Comparison of ENCODE assay signal across 19 cellular contexts in genomic region chr4:181566490-181566889, GRCh38.
DNase-seq lines count a peak whose midpoint lies in the region; ATAC-seq and TF ChIP-seq lines count a peak whose summit lies in the region.
"Had no signal": no experiment of that assay in that cellular context is flagged by ENCODE, and none has a peak within 500 bp of the region (broad histone marks: within the 10 kb centered on the region; RNA-seq: fewer than 3 reads in every experiment).

No MANE protein-coding gene starts in this region.

- H3K36me3 ChIP-seq in heart right ventricle: no peaks in the 10 kb centered on the region
- no peaks in the 10 kb centered on the region for H3K36me3 ChIP-seq in left lung
- H3K36me3 ChIP-seq in mammary epithelial cell (ENCODE audit: insufficient read depth, low read length): no peaks in the 10 kb centered on the region
- H3K36me3 ChIP-seq: Peyer's patch had no signal

- no TSS peak for BruUV-seq in mammary epithelial cell (replicated peaks; lab: Mats Ljungman, UMichigan)

- H3K9me3 ChIP-seq in heart right ventricle (no peaks in the 10 kb centered on the region), left lung (no peaks in the 10 kb centered on the region), mammary epithelial cell (replicated peaks; ENCODE audit: insufficient read depth, low read length) (no peaks in the 10 kb centered on the region)
- H3K9me3 ChIP-seq: Peyer's patch had no signal

- H2AFZ ChIP-seq in mammary epithelial cell (ENCODE audit: low read depth, low read length): no peak overlapping the region

- no peak for TF ChIP-seq CTCF in heart right ventricle (IDR thresholded peaks at IDR 0.05)
- no peak for TF ChIP-seq CTCF in cardiac fibroblast (IDR thresholded peaks at IDR 0.05; ENCODE audit: low read depth, low read length)
- no peak for TF ChIP-seq CTCF in left lung (IDR thresholded peaks at IDR 0.05)
- no peak for TF ChIP-seq CTCF in mammary epithelial cell (conservative IDR thresholded peaks at IDR 0.05 in 1 of 2, IDR thresholded peaks at IDR 0.05 in 1 of 2; ENCODE audit: extremely low read depth in 1 of 2, insufficient read depth in 1 of 2, low read depth in 1 of 2, low read length in 2 of 2)

- DNase-seq in heart right ventricle: peak in 1 of 2 donors; percentile 11
- DNase-seq in cardiac septum (ENCODE audit: low spot score): no peak
- DNase-seq in cardiac fibroblast (ENCODE audit: low read depth in 2 of 2): peak; percentile 10 to 22
- DNase-seq in left lung: no peak
- DNase-seq in occipital lobe (lab: John Stamatoyannopoulos, UW): no peak
- DNase-seq in mammary epithelial cell: no peak
- DNase-seq: activated CD4-positive, alpha-beta T cell treated with anti-CD3 and anti-CD28 coated beads, Interleukin-2, amount 50 U/mL, for 48 hours; activated T-cell treated with anti-CD3 and anti-CD28 coated beads, Interleukin-2, amount 50 U/mL, for 4 hours; CD4-positive, alpha-beta memory T cell; left cardiac atrium; NCI-H1092 treated with DMSO at 0.1 percent for 48 hours; NCI-H2171 treated with DMSO at 0.1 percent for 48 hours; Peyer's patch; stimulated activated CD4-positive, alpha-beta T cell treated with anti-CD3 and anti-CD28 coated beads, Interleukin-12 subunit alpha, Interleukin-12 subunit beta, amount 100 ng/mL, for 4 hours; stimulated activated naive CD4-positive, alpha-beta T cell had no signal

- 57 to 60% methylated on average over 7 of the region's 7 CpGs for WGBS in heart right ventricle, 2 donors
- 75% methylated on average over 7 of the region's 7 CpGs for WGBS in mammary epithelial cell (ENCODE audit: low coverage, missing lambda C conversion rate)

- no peak overlapping the region for H3K4me3 ChIP-seq in heart right ventricle
- H3K4me3 ChIP-seq in cardiac fibroblast (replicated peaks in 1 of 2; ENCODE audit: low read depth in 2 of 2, low read length in 2 of 2): no peak overlapping the region
- H3K4me3 ChIP-seq in left lung: no peak overlapping the region
- H3K4me3 ChIP-seq in mammary epithelial cell (replicated peaks in 1 of 3; ENCODE audit: insufficient read depth in 1 of 3, low read depth in 2 of 3, low read length in 3 of 3): no peak overlapping the region
- H3K4me3 ChIP-seq: Peyer's patch had no signal

- H3K9ac ChIP-seq in mammary epithelial cell (ENCODE audit: insufficient read depth, low read length): no peak overlapping the region
- H3K9ac ChIP-seq: KMS-11 had no signal

- intact Hi-C loops in heart right ventricle (cut with DNase I): loop anchor here in 1 of 10 donors (10.0 kb wide), 1 partner anchor 1238 kb away; no protein-coding TSS in a partner anchor
- intact Hi-C loops in cardiac septum (cut with DNase I): no loop called here
- intact Hi-C loops in left lung (cut with DNase I): no loop called here
- intact Hi-C loops in mammary epithelial cell (cut with micrococcal nuclease): loop anchor here (10.0 kb wide), 1 partner anchor 578 kb away; no protein-coding TSS in a partner anchor

- H3K4me2 ChIP-seq in mammary epithelial cell (ENCODE audit: insufficient read depth, low read depth, low read length): no peak overlapping the region
- H3K4me2 ChIP-seq: KMS-11 had no signal

- H3K79me2 ChIP-seq in mammary epithelial cell (ENCODE audit: insufficient read depth, low read length): no peaks in the 10 kb centered on the region

- H3K27me3 ChIP-seq in heart right ventricle: no peaks in the 10 kb centered on the region
- no peaks in the 10 kb centered on the region for H3K27me3 ChIP-seq in left lung
- no peaks in the 10 kb centered on the region for H3K27me3 ChIP-seq in mammary epithelial cell (ENCODE audit: insufficient read depth, low read length)
- H3K27me3 ChIP-seq: Peyer's patch had no signal

- H4K20me1 ChIP-seq in mammary epithelial cell (ENCODE audit: insufficient read depth, low read length): no peaks in the 10 kb centered on the region

- ATAC-seq in heart right ventricle (peak in 7 of 8 donors; percentile 35 to 78 (median 56)), left lung (peak; percentile 42), GM18511 (IDR thresholded peaks at IDR 0.05; ENCODE audit: unreplicated experiment) (no peak), GM19324 (IDR thresholded peaks at IDR 0.05; ENCODE audit: low FRiP score, unreplicated experiment) (no peak)
- ATAC-seq: activated T-cell treated with anti-CD3 and anti-CD28 coated beads, Interleukin-2, amount 50 U/mL, for 4 hours had no signal

- H3K27ac ChIP-seq in heart right ventricle: no peak overlapping the region
- H3K27ac ChIP-seq in left lung: no peak overlapping the region
- H3K27ac ChIP-seq in mammary epithelial cell (ENCODE audit: insufficient read depth, low read depth, low read length): no peak overlapping the region
- H3K27ac ChIP-seq: HL-60, KMS-11, Peyer's patch had no signal

- H3K4me1 ChIP-seq in heart right ventricle: no peaks in the 10 kb centered on the region
- no peaks in the 10 kb centered on the region for H3K4me1 ChIP-seq in left lung
- H3K4me1 ChIP-seq in mammary epithelial cell (ENCODE audit: insufficient read depth, low read length): no peaks in the 10 kb centered on the region
- H3K4me1 ChIP-seq: Peyer's patch had no signal

- in situ Hi-C loops in mammary epithelial cell (cut with MboI; ENCODE audit: low sequenced_read_pairs in 2 of 2): loop anchor here in 1 of 2 donors (25.0 kb wide), 1 partner anchor 571 kb away; no protein-coding TSS in a partner anchor

- CTCF ChIA-PET in mammary epithelial cell (lab: Charles Lee; ENCODE audit: low non-redundant PET): interaction anchor here (0.6 kb wide), 1 partner anchor 1932 kb away, joined by 4 read pairs; no protein-coding TSS in a partner anchor

- dilution Hi-C loops in mammary epithelial cell (cut with HindIII; ENCODE audit: low sequenced_read_pairs): no loop called here

Comparison
In these comparisons a context has a peak if more than half of its experiments do, and no peak if none do; other contexts are left out.
1. ATAC-seq: peak in heart right ventricle (7 of 8) and left lung (single experiment); none in GM18511 (single experiment) and GM19324 (single experiment).
2. DNase-seq: peak in cardiac fibroblast (2 of 2); none in cardiac septum (single experiment), left lung (0 of 2), occipital lobe (single experiment) and mammary epithelial cell (single experiment).